Comparison of ENCODE assay signal across 14 cellular contexts in the genomic region with DNA sequence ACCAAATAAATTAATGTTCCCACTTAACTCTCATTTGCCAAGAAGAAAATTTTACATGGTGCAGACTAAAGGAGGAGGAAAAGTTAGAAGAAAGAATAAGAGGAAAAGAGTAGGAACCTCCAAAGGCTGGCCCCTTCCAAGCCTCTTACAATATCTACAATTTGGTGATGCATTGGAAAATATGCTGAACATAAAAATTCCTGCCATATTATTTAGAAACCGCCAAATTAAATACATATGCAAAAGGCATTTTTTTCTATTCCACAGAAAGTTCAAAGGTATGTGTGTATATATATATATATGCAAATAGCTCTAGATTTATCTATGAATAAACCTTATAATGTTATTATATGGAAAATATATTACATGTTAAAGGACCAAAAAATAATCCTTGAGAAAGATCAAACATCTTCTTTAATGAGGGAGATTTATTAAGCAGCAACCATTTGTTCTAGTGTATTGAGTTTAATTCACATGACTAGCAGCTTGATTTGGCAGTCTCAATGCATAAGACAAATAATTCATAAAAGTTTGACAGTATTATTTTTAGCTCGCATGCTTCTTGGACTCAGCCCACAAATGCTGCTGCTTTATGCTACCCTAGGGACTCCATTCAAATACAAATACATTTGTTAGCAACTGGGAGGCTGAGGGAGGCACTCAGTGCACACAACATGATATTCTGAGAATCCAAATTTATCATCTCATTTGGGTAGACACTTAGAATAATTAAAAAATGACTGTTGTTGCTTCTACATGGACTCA.
DNase-seq lines count a peak whose midpoint lies in the region; ATAC-seq, FAIRE-seq and TF ChIP-seq lines count a peak whose summit lies in the region.
"Had no signal": no experiment of that assay in that cellular context is flagged by ENCODE, and none has a peak within 500 bp of the region (broad histone marks: within the 10 kb centered on the region; RNA-seq: fewer than 3 reads in every experiment).

No MANE protein-coding gene starts in this region.

- H3K27ac ChIP-seq in DOHH2 (ENCODE audit: low read depth, low read length) (peak overlapping the region; percentile 38), fibroblast of lung (ENCODE audit: insufficient read depth, low read length) (peak overlapping the region; percentile 60), psoas muscle (peak overlapping the region; percentile 50)

- no peaks in the 10 kb centered on the region for H3K36me3 ChIP-seq in DOHH2 (ENCODE audit: control insufficient read depth, low read length)
- no peaks in the 10 kb centered on the region for H3K36me3 ChIP-seq in fibroblast of lung (ENCODE audit: control insufficient read depth, insufficient read depth, low read length)
- no peaks in the 10 kb centered on the region for H3K36me3 ChIP-seq in psoas muscle (ENCODE audit: insufficient read depth in 1 of 2, low read depth in 1 of 2)

- no peak for TF ChIP-seq CTCF in DOHH2 (IDR thresholded peaks at IDR 0.05; ENCODE audit: low read depth, low read length, poor library complexity, severe bottlenecking)
- no peak for TF ChIP-seq CTCF in fibroblast of lung (conservative IDR thresholded peaks at IDR 0.05 in 1 of 2, IDR thresholded peaks at IDR 0.05 in 1 of 2; ENCODE audit: low read depth in 1 of 2, low read length in 2 of 2)
- no peak for TF ChIP-seq CTCF in psoas muscle (IDR thresholded peaks at IDR 0.05)

- FAIRE-seq in RCC 7860 (lab: Jason Lieb, UNC) = no peak

- peak; percentile 22 to 45 for DNase-seq in NCI-H187 (lab: John Stamatoyannopoulos, UW)
- peak; percentile 17 to 90 for DNase-seq in fibroblast of lung (ENCODE audit: low read depth in 2 of 2)
- no peak for DNase-seq in psoas muscle
- DNase-seq in COR-L47 (lab: John Stamatoyannopoulos, UW) = no peak
- no peak for DNase-seq in AG08396 (ENCODE audit: low spot score)
- no peak for DNase-seq in AML-193 (lab: John Stamatoyannopoulos, UW)
- DNase-seq in RCC 7860 (ENCODE audit: low spot score) = no peak
- DNase-seq: activated naive CD4-positive, alpha-beta T cell treated with Interleukin-2 at 50 U/mL for 16 hours; effector CD4-positive, alpha-beta T cell; kidney glomerular epithelial cell; MM.1S; OCI-M1 had no signal

- no peaks in the 10 kb centered on the region for H3K79me2 ChIP-seq in DOHH2 (ENCODE audit: control insufficient read depth, low read length)
- peaks cover 1% of the 10 kb centered on the region for H3K79me2 ChIP-seq in fibroblast of lung (ENCODE audit: control insufficient read depth, insufficient read depth, low read length)

- H4K20me1 ChIP-seq in DOHH2 (ENCODE audit: control insufficient read depth, insufficient read depth, low read depth, low read length) (no peaks in the 10 kb centered on the region), fibroblast of lung (ENCODE audit: control insufficient read depth, extremely low read depth, insufficient read depth, low read length) (no peaks in the 10 kb centered on the region)

- intact Hi-C loops in psoas muscle (cut with DNase I) = no loop called here

- H3K9me3 ChIP-seq in DOHH2 (ENCODE audit: control insufficient read depth, insufficient read depth, low read length) (no peaks in the 10 kb centered on the region), fibroblast of lung (ENCODE audit: control insufficient read depth, insufficient read depth, low read depth, low read length) (no peaks in the 10 kb centered on the region), psoas muscle (no peaks in the 10 kb centered on the region)

- WGBS in psoas muscle, 3 donors = 29 to 40% (median 34%) methylated on average over 2 of the region's 2 CpGs

- no peaks in the 10 kb centered on the region for H3K9me2 ChIP-seq in DOHH2 (replicated peaks; ENCODE audit: control insufficient read depth, low read length)

- H3K4me2 ChIP-seq in DOHH2 (ENCODE audit: low read length) = peak overlapping the region; percentile 56
- peak overlapping the region; percentile 55 for H3K4me2 ChIP-seq in fibroblast of lung (ENCODE audit: extremely low read depth, insufficient read depth, low read length)

- ATAC-seq in psoas muscle = peak; percentile 87 to 98 (median 92)
- ATAC-seq: activated CD4-positive, CD25-positive, alpha-beta regulatory T cell treated with anti-CD3 and anti-CD28 coated beads, Interleukin-2, amount 50 U/mL, for 24 hours had no signal

- no peak overlapping the region for H2AFZ ChIP-seq in fibroblast of lung (ENCODE audit: low read length)

- H3K9ac ChIP-seq in fibroblast of lung (ENCODE audit: insufficient read depth, low read length) = no peak overlapping the region

- no peaks in the 10 kb centered on the region for H3F3A ChIP-seq in DOHH2 (ENCODE audit: control insufficient read depth, insufficient read depth)

- H3K4me1 ChIP-seq in DOHH2 (ENCODE audit: control insufficient read depth, low read length) (peaks cover 23% of the 10 kb centered on the region), fibroblast of lung (ENCODE audit: control insufficient read depth, extremely low read depth, insufficient read depth, low read length) (peaks cover 3% of the 10 kb centered on the region), psoas muscle (peaks cover 19% of the 10 kb centered on the region)

- H3K4me3 ChIP-seq in DOHH2 (ENCODE audit: low read length) = peak overlapping the region; percentile 39
- H3K4me3 ChIP-seq in fibroblast of lung (replicated peaks in 1 of 4; ENCODE audit: control extremely low read depth in 1 of 4, insufficient read depth in 1 of 4, low read depth in 3 of 4, low read length in 4 of 4) = peak overlapping the region in 1 of 4 experiments; percentile 17
- no peak overlapping the region for H3K4me3 ChIP-seq in psoas muscle

- H3K27me3 ChIP-seq in DOHH2 (ENCODE audit: control insufficient read depth, low read length) (no peaks in the 10 kb centered on the region), fibroblast of lung (ENCODE audit: control insufficient read depth, insufficient read depth, low read length) (no peaks in the 10 kb centered on the region), psoas muscle (ENCODE audit: insufficient read depth in 3 of 3, low read length in 2 of 3) (no peaks in the 10 kb centered on the region)

Comparison
In these comparisons a context has a peak if more than half of its experiments do, and no peak if none do; other contexts are left out.
1. DNase-seq: peak in NCI-H187 (2 of 2) and fibroblast of lung (2 of 2); none in psoas muscle (0 of 2), COR-L47 (single experiment), AG08396 (single experiment), AML-193 (0 of 2) and RCC 7860 (single experiment).
2. Peak in every context shown above with its lines, with median percentiles within 50 percentile points of each other: H3K27ac ChIP-seq.